ENCODE assay signal across 16 cellular contexts in the genomic region with DNA sequence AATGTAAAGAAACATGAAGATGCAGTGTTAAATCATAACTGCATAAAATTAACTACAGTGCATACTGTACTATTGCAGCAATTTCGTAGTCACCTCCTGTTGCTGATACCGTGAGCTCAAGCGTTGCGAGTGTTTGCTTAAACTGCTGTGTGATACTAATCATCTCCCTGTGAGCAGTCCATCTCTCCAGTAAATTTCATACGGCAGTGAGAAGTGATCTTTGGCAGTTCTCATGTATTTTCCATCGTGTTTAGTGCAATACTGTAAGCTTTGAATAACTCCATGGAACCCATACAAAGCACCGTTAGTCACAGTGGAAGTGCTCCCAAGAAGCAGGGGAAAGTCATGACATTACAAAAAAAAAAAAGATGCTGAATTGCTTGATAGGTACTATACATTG.
A peak's percentile ranks its signal among the peaks of the same experiment; 100 is the strongest.
DNase-seq lines count a peak whose midpoint lies in the region; ATAC-seq and TF ChIP-seq lines count a peak whose summit lies in the region.
"Had no signal": no experiment of that assay in that cellular context is flagged by ENCODE, and none has a peak within 500 bp of the region (broad histone marks: within the 10 kb centered on the region; RNA-seq: fewer than 3 reads in every experiment).

No MANE protein-coding gene starts in this region.

- no peak overlapping the region for H3K4me3 Mint-ChIP-seq in endothelial cell (ENCODE audit: unreplicated experiment)
- H3K4me3 Mint-ChIP-seq: CD4-positive, alpha-beta T cell; GM23338 had no signal

- no peak for ATAC-seq in GM18511 (IDR thresholded peaks at IDR 0.05; ENCODE audit: unreplicated experiment)
- ATAC-seq: A549, GM23338, HCT116, HepG2 had no signal

- H3K27ac Mint-ChIP-seq in endothelial cell (ENCODE audit: unreplicated experiment) = peak overlapping the region; percentile 70
- H3K27ac Mint-ChIP-seq: CD4-positive, alpha-beta T cell; GM23338 had no signal

- H3K27me3 Mint-ChIP-seq in endothelial cell (ENCODE audit: unreplicated experiment) = no peaks in the 10 kb centered on the region
- H3K27me3 Mint-ChIP-seq: CD4-positive, alpha-beta T cell had no signal

- H3K4me1 Mint-ChIP-seq in endothelial cell (ENCODE audit: unreplicated experiment) = peaks cover 38% of the 10 kb centered on the region

- no peaks in the 10 kb centered on the region for H3K9me3 Mint-ChIP-seq in endothelial cell (ENCODE audit: unreplicated experiment)
- H3K9me3 Mint-ChIP-seq: CD4-positive, alpha-beta T cell; GM23338; HFFc6 had no signal

- no peak for TF ChIP-seq CTCF in endothelial cell (IDR thresholded peaks at IDR 0.05; ENCODE audit: unreplicated experiment)

- no peaks in the 10 kb centered on the region for H3K36me3 Mint-ChIP-seq in endothelial cell (ENCODE audit: low read depth, unreplicated experiment)

- DNase-seq in NCI-H1417 (lab: John Stamatoyannopoulos, UW) (peak in 2 of 3 experiments; percentile 21 to 66), NCI-H1417 treated with DMSO at 0.1 percent for 48 hours (lab: John Stamatoyannopoulos, UW) (no peak), NCI-H2081 treated with DMSO at 0.1 percent for 48 hours (lab: John Stamatoyannopoulos, UW) (peak; percentile 12), amniotic epithelial cell (ENCODE audit: low read depth) (peak; percentile 6), endothelial cell (ENCODE audit: low spot score) (no peak), T-helper 9 cell (no peak), globus pallidus (ENCODE audit: low spot score) (no peak)
- DNase-seq: AML-193; Caco-2; CD4-positive, alpha-beta T cell; HFFc6 had no signal

Comparison
In these comparisons a context has a peak if more than half of its experiments do, and no peak if none do; other contexts are left out.
1. DNase-seq: peak in NCI-H1417 (2 of 3), NCI-H2081 treated with DMSO at 0.1 percent for 48 hours (single experiment) and amniotic epithelial cell (single experiment); none in NCI-H1417 treated with DMSO at 0.1 percent for 48 hours (single experiment), endothelial cell (single experiment), T-helper 9 cell (single experiment) and globus pallidus (single experiment).